In genomic region chr9:1732670-1733069, GRCh38 we compare ENCODE assay signal across 1 cellular context.
TF ChIP-seq lines count a peak whose summit lies in the region.

No MANE protein-coding gene starts in this region.

TF ChIP-seq in SK-N-SH, 30 proteins besides CTCF, POLR2A, EP300 and RAD21 (continued from another document):
- no peak for TF ChIP-seq PBX3 (IDR thresholded peaks at IDR 0.05)
TF ChIP-seq in SK-N-SH: peak in this region for 0.
